Comparison of ENCODE assay signal across 24 cellular contexts in the genomic region with DNA sequence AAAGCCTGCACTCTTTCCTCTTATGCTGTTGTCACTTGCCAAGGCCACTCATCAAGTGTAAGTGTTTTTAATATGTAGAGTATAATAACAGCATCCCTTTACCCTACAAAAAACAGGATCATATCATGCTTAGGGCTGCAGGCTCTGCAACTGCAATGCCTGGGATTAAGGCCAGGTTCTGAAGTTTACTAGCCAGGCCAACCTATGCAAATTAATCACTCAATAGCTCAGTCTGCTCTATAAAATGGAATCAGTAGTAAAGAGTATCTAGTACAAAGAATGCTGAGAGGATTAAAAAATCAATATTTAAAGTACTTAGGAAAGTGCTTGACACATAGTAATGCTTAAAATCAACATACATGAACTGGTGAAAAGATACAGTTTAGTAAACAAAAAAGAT.
A peak's percentile ranks its signal among the peaks of the same experiment; 100 is the strongest.
DNase-seq lines count a peak whose midpoint lies in the region; ATAC-seq and TF ChIP-seq lines count a peak whose summit lies in the region.
"Had no signal": no experiment of that assay in that cellular context is flagged by ENCODE, and none has a peak within 500 bp of the region (broad histone marks: within the 10 kb centered on the region; RNA-seq: fewer than 3 reads in every experiment).

No MANE protein-coding gene starts in this region.

- H3K4me3 ChIP-seq in cardiac muscle cell (no peak overlapping the region), right cardiac atrium (ENCODE audit: low read length) (no peak overlapping the region), upper lobe of right lung (no peak overlapping the region)
- H3K4me3 ChIP-seq: breast epithelium, coronary artery, MG63, spleen, stomach, upper lobe of left lung had no signal

- no peaks in the 10 kb centered on the region for H3K27me3 ChIP-seq in cardiac muscle cell
- H3K27me3 ChIP-seq in right cardiac atrium (ENCODE audit: control insufficient read depth, insufficient read depth): no peaks in the 10 kb centered on the region
- H3K27me3 ChIP-seq in upper lobe of right lung: no peaks in the 10 kb centered on the region
- H3K27me3 ChIP-seq: breast epithelium, MG63, spleen, stomach, upper lobe of left lung had no signal

- H3K36me3 ChIP-seq in cardiac muscle cell (no peaks in the 10 kb centered on the region), upper lobe of right lung (no peaks in the 10 kb centered on the region)
- H3K36me3 ChIP-seq: breast epithelium, MG63, spleen, stomach, upper lobe of left lung had no signal

- intact Hi-C loops in right cardiac atrium (cut with DNase I) (no loop called here), upper lobe of right lung (cut with DNase I) (no loop called here)

- ATAC-seq in right cardiac atrium: no peak
- ATAC-seq in upper lobe of right lung: no peak
- ATAC-seq: activated CD4-positive, CD25-positive, alpha-beta regulatory T cell treated with anti-CD3 and anti-CD28 coated beads, Interleukin-2, amount 50 U/mL, for 24 hours; activated CD8-positive, alpha-beta T cell treated with anti-CD3 and anti-CD28 coated beads for 36 hours; HCT116; naive thymus-derived CD4-positive, alpha-beta T cell had no signal

- H3K4me1 ChIP-seq in cardiac muscle cell (ENCODE audit: low read depth) (no peaks in the 10 kb centered on the region), right cardiac atrium (ENCODE audit: control insufficient read depth, insufficient read depth, low read length) (no peaks in the 10 kb centered on the region), upper lobe of right lung (no peaks in the 10 kb centered on the region)
- H3K4me1 ChIP-seq: breast epithelium, Caco-2, spleen, stomach had no signal

- TF ChIP-seq CTCF in cardiac muscle cell (IDR thresholded peaks at IDR 0.05; ENCODE audit: low read depth, low read length) (no peak), upper lobe of right lung (IDR thresholded peaks at IDR 0.05) (no peak)

- H3K9me3 ChIP-seq in cardiac muscle cell (ENCODE audit: low read depth): no peaks in the 10 kb centered on the region
- H3K9me3 ChIP-seq in right cardiac atrium (ENCODE audit: control insufficient read depth, low read length): no peaks in the 10 kb centered on the region
- H3K9me3 ChIP-seq in upper lobe of right lung: no peaks in the 10 kb centered on the region
- H3K9me3 ChIP-seq: breast epithelium, Caco-2, MG63, spleen, stomach, upper lobe of left lung had no signal

- H3K27ac ChIP-seq in cardiac muscle cell: no peak overlapping the region
- no peak overlapping the region for H3K27ac ChIP-seq in right cardiac atrium (ENCODE audit: low read length)
- no peak overlapping the region for H3K27ac ChIP-seq in upper lobe of right lung
- H3K27ac ChIP-seq: breast epithelium, coronary artery, spleen, stomach, upper lobe of left lung had no signal

- DNase-seq in cardiac muscle cell (ENCODE audit: low read depth in 1 of 2, low spot score in 1 of 2): peak; percentile 8 to 14
- DNase-seq in right cardiac atrium: no peak
- peak; percentile 96 for DNase-seq in NCI-H748 treated with DMSO at 0.1 percent for 48 hours (lab: John Stamatoyannopoulos, UW)
- DNase-seq in fibroblast of gingiva (ENCODE audit: low read depth): peak; percentile 2
- no peak for DNase-seq in NK-92 (lab: John Stamatoyannopoulos, UW; ENCODE audit: unreplicated experiment)
- no peak for DNase-seq in upper lobe of right lung
- no peak for DNase-seq in GOT3 (lab: John Stamatoyannopoulos, UW)
- DNase-seq in activated CD8-positive, alpha-beta memory T cell treated with anti-CD3 and anti-CD28 coated beads, Interleukin-2, amount 50 U/mL, for 48 hours: no peak
- DNase-seq: activated CD8-positive, alpha-beta T cell treated with anti-CD3 and anti-CD28 coated beads for 36 hours; activated T-cell treated with anti-CD3 and anti-CD28 coated beads, Interleukin-2, amount 50 U/mL, for 24 hours; Caco-2; head of caudate nucleus; left cardiac atrium; MG63; naive thymus-derived CD4-positive, alpha-beta T cell; NCI-H187 treated with DMSO at 0.1 percent for 48 hours; SHP77; spleen; stomach; upper lobe of left lung had no signal

Comparison
In these comparisons a context has a peak if more than half of its experiments do, and no peak if none do; other contexts are left out.
1. DNase-seq: peak in cardiac muscle cell (2 of 2), NCI-H748 treated with DMSO at 0.1 percent for 48 hours (single experiment) and fibroblast of gingiva (single experiment); none in right cardiac atrium (0 of 3), NK-92 (single experiment), upper lobe of right lung (single experiment), GOT3 (single experiment) and activated CD8-positive, alpha-beta memory T cell treated with anti-CD3 and anti-CD28 coated beads, Interleukin-2, amount 50 U/mL, for 48 hours (single experiment).